Comparison of ENCODE assay signal across 1 cellular context in genomic region chr3:4350789-4351163, GRCh38.
TF ChIP-seq lines count a peak whose summit lies in the region.

No MANE protein-coding gene starts in this region.

TF ChIP-seq in K562, 482 proteins besides CTCF, POLR2A, EP300 and RAD21 (continued from another document and continues in another):
- TF ChIP-seq ZNF785 (CRISPR knock-in tag; IDR thresholded peaks at IDR 0.05) = no peak
- no peak for TF ChIP-seq ZNF511 (CRISPR knock-in tag; IDR thresholded peaks at IDR 0.05)
- no peak for TF ChIP-seq GMEB1 (CRISPR knock-in tag; IDR thresholded peaks at IDR 0.05)
- TF ChIP-seq NR2C2 (CRISPR knock-in tag; IDR thresholded peaks at IDR 0.05) = no peak
- no peak for TF ChIP-seq NR2C2 (tag; IDR thresholded peaks at IDR 0.05)
- no peak for TF ChIP-seq CEBPG (CRISPR knock-in tag; IDR thresholded peaks at IDR 0.05)
- no peak for TF ChIP-seq CEBPG (tag; conservative IDR thresholded peaks at IDR 0.05 in 1 of 2, IDR thresholded peaks at IDR 0.05 in 1 of 2)
- TF ChIP-seq ZNF584 (CRISPR knock-in tag; IDR thresholded peaks at IDR 0.05; ENCODE audit: low read depth) = no peak
- no peak for TF ChIP-seq POLR2AphosphoS5 (IDR thresholded peaks at IDR 0.05; ENCODE audit: control insufficient read depth, insufficient read depth, low read depth, low read length)
- TF ChIP-seq KHSRP (IDR thresholded peaks at IDR 0.05) = no peak
- TF ChIP-seq ZBED1 (IDR thresholded peaks at IDR 0.05) = no peak
- no peak; a peak in 1 of 4 replicates for TF ChIP-seq RCOR1 (IDR thresholded peaks at IDR 0.05; ENCODE audit: borderline replicate concordance in 1 of 2, low read depth in 2 of 2, low read length in 2 of 2)
- no peak for TF ChIP-seq ZNF124 (CRISPR knock-in tag; IDR thresholded peaks at IDR 0.05)
- TF ChIP-seq ZFP30 (CRISPR knock-in tag; IDR thresholded peaks at IDR 0.05; ENCODE audit: borderline replicate concordance) = no peak
- TF ChIP-seq FOXO4 (CRISPR knock-in tag; IDR thresholded peaks at IDR 0.05) = no peak
- TF ChIP-seq E2F5 (CRISPR knock-in tag; IDR thresholded peaks at IDR 0.05) = no peak
- TF ChIP-seq CBFA2T3 (IDR thresholded peaks at IDR 0.05) = no peak
- TF ChIP-seq TCF7L2 (IDR thresholded peaks at IDR 0.05; ENCODE audit: low read depth, low read length) = no peak
- no peak for TF ChIP-seq CGGBP1 (CRISPR knock-in tag; IDR thresholded peaks at IDR 0.05)
- TF ChIP-seq, protein P1, sequence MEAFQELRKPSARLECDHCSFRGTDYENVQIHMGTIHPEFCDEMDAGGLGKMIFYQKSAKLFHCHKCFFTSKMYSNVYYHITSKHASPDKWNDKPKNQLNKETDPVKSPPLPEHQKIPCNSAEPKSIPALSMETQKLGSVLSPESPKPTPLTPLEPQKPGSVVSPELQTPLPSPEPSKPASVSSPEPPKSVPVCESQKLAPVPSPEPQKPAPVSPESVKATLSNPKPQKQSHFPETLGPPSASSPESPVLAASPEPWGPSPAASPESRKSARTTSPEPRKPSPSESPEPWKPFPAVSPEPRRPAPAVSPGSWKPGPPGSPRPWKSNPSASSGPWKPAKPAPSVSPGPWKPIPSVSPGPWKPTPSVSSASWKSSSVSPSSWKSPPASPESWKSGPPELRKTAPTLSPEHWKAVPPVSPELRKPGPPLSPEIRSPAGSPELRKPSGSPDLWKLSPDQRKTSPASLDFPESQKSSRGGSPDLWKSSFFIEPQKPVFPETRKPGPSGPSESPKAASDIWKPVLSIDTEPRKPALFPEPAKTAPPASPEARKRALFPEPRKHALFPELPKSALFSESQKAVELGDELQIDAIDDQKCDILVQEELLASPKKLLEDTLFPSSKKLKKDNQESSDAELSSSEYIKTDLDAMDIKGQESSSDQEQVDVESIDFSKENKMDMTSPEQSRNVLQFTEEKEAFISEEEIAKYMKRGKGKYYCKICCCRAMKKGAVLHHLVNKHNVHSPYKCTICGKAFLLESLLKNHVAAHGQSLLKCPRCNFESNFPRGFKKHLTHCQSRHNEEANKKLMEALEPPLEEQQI (IDR thresholded peaks at IDR 0.05) = 0 out of 2 replicates have a peak, but pooled peaks have one; percentile 19
- TF ChIP-seq PTRF (tag; IDR thresholded peaks at IDR 0.05) = no peak
- TF ChIP-seq, protein P2, sequence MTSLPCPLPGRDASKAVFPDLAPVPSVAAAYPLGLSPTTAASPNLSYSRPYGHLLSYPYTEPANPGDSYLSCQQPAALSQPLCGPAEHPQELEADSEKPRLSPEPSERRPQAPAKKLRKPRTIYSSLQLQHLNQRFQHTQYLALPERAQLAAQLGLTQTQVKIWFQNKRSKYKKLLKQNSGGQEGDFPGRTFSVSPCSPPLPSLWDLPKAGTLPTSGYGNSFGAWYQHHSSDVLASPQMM (CRISPR knock-in tag; IDR thresholded peaks at IDR 0.05) = no peak
- TF ChIP-seq ZNF644 (tag; IDR thresholded peaks at IDR 0.05; ENCODE audit: low read depth) = no peak
- TF ChIP-seq, protein P3, sequence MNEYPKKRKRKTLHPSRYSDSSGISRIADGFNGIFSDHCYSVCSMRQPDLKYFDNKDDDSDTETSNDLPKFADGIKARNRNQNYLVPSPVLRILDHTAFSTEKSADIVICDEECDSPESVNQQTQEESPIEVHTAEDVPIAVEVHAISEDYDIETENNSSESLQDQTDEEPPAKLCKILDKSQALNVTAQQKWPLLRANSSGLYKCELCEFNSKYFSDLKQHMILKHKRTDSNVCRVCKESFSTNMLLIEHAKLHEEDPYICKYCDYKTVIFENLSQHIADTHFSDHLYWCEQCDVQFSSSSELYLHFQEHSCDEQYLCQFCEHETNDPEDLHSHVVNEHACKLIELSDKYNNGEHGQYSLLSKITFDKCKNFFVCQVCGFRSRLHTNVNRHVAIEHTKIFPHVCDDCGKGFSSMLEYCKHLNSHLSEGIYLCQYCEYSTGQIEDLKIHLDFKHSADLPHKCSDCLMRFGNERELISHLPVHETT (CRISPR knock-in tag; conservative IDR thresholded peaks at IDR 0.05 in 1 of 2, IDR thresholded peaks at IDR 0.05 in 1 of 2) = 0 out of 4 replicates have a peak, but pooled peaks of 1 of the 2 experiments have one; percentile 53
- TF ChIP-seq CBX5 (IDR thresholded peaks at IDR 0.05; ENCODE audit: borderline replicate concordance, low read depth) = no peak
- TF ChIP-seq HIVEP1 (CRISPR knock-in tag; IDR thresholded peaks at IDR 0.05) = no peak
- no peak for TF ChIP-seq DIDO1 (tag; IDR thresholded peaks at IDR 0.05; ENCODE audit: low read depth)
- TF ChIP-seq ILK (tag; IDR thresholded peaks at IDR 0.05; ENCODE audit: borderline replicate concordance, low read depth) = no peak
- no peak for TF ChIP-seq COPS2 (conservative IDR thresholded peaks at IDR 0.05)
- no peak for TF ChIP-seq HDAC8 (tag; IDR thresholded peaks at IDR 0.05)
- no peak for TF ChIP-seq KAT8 (IDR thresholded peaks at IDR 0.05; ENCODE audit: low read depth)
- peak in 1 of 2 experiments; percentile 46; a peak in 1 of 4 replicates for TF ChIP-seq ARNT (IDR thresholded peaks at IDR 0.05)
- TF ChIP-seq, protein P4, sequence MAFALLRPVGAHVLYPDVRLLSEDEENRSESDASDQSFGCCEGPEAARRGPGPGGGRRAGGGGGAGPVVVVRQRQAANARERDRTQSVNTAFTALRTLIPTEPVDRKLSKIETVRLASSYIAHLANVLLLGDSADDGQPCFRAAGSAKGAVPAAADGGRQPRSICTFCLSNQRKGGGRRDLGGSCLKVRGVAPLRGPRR (CRISPR knock-in tag; IDR thresholded peaks at IDR 0.05) = no peak
- no peak for TF ChIP-seq ZNF175 (CRISPR knock-in tag; IDR thresholded peaks at IDR 0.05; ENCODE audit: low read depth)
- TF ChIP-seq, protein P5, sequence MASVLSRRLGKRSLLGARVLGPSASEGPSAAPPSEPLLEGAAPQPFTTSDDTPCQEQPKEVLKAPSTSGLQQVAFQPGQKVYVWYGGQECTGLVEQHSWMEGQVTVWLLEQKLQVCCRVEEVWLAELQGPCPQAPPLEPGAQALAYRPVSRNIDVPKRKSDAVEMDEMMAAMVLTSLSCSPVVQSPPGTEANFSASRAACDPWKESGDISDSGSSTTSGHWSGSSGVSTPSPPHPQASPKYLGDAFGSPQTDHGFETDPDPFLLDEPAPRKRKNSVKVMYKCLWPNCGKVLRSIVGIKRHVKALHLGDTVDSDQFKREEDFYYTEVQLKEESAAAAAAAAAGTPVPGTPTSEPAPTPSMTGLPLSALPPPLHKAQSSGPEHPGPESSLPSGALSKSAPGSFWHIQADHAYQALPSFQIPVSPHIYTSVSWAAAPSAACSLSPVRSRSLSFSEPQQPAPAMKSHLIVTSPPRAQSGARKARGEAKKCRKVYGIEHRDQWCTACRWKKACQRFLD (CRISPR knock-in tag; IDR thresholded peaks at IDR 0.05) = no peak
- TF ChIP-seq ZNF398 (CRISPR knock-in tag; IDR thresholded peaks at IDR 0.05) = no peak
- TF ChIP-seq AFF1 (IDR thresholded peaks at IDR 0.05; ENCODE audit: low read depth in 1 of 2, partially characterized antibody in 2 of 2) = peak in 1 of 2 experiments; percentile 17
- TF ChIP-seq, protein P6, sequence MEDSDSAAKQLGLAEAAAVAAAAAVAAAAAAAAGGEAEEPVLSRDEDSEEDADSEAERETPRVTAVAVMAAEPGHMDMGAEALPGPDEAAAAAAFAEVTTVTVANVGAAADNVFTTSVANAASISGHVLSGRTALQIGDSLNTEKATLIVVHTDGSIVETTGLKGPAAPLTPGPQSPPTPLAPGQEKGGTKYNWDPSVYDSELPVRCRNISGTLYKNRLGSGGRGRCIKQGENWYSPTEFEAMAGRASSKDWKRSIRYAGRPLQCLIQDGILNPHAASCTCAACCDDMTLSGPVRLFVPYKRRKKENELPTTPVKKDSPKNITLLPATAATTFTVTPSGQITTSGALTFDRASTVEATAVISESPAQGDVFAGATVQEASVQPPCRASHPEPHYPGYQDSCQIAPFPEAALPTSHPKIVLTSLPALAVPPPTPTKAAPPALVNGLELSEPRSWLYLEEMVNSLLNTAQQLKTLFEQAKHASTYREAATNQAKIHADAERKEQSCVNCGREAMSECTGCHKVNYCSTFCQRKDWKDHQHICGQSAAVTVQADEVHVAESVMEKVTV (CRISPR knock-in tag; IDR thresholded peaks at IDR 0.05) = peak; percentile 79
- TF ChIP-seq RBM22 (IDR thresholded peaks at IDR 0.05; ENCODE audit: low read depth, low read length, poor library complexity, severe bottlenecking) = no peak
- no peak for TF ChIP-seq CREB3 (tag; conservative IDR thresholded peaks at IDR 0.05; ENCODE audit: low read depth)
- peak; percentile 96 for TF ChIP-seq BRD9 (IDR thresholded peaks at IDR 0.05; ENCODE audit: low read depth, partially characterized antibody)
- TF ChIP-seq BDP1 (IDR thresholded peaks at IDR 0.05; ENCODE audit: insufficient read depth, insufficient read length) = no peak
